Comparison of ENCODE assay signal across 19 cellular contexts in genomic region chr21:45284456-45284741, GRCh38.
"Had no signal": no experiment of that assay in that cellular context is flagged by ENCODE, and none has a peak within 500 bp of the region (broad histone marks: within the 10 kb centered on the region; RNA-seq: fewer than 3 reads in every experiment).

No MANE protein-coding gene starts in this region.

- H3K27ac ChIP-seq: breast epithelium, left lung, parathyroid adenoma, VCaP had no signal

- H3K4me1 ChIP-seq: parathyroid adenoma had no signal

- H3K36me3 Mint-ChIP-seq: activated naive CD8-positive, alpha-beta T cell treated with anti-CD3 and anti-CD28 coated beads for 36 hours had no signal

- H3K27ac Mint-ChIP-seq: activated CD4-positive, alpha-beta T cell treated with anti-CD3 and anti-CD28 coated beads, Interleukin-2, amount 10 ng/mL, durations not matched to agents 7 days and 5 days; activated CD8-positive, alpha-beta T cell treated with anti-CD3 and anti-CD28 coated beads for 36 hours; activated naive CD8-positive, alpha-beta T cell treated with anti-CD3 and anti-CD28 coated beads for 36 hours; activated T-helper 1 cell treated with anti-CD3 and anti-CD28 coated beads, Interleukin-12 subunit alpha, Interleukin-12 subunit beta, Interleukin-2, Interleukin-4 antibody, amounts not matched to agents 30 ng/mL and 10 ng/mL and 1 ng/mL, durations not matched to agents 14 hours and 24 hours and 36 hours; mesothelial cell of epicardium; stimulated activated memory B cell treated with anti-CD40 and anti-IgM and Interleukin-4, amounts not matched to agents 10 μg/mL and 1 μg/mL and 100 μg/mL, for 72 hours; T-helper 2 cell treated with Interferon-gamma antibody and Interleukin-4, amounts not matched to agents 5 μg/mL and 100 μg/mL, for 36 hours had no signal

- H3K27me3 Mint-ChIP-seq: activated CD8-positive, alpha-beta T cell treated with anti-CD3 and anti-CD28 coated beads for 36 hours; activated naive CD8-positive, alpha-beta T cell treated with anti-CD3 and anti-CD28 coated beads for 36 hours; stimulated activated memory B cell treated with anti-CD40 and anti-IgM and Interleukin-4, amounts not matched to agents 10 μg/mL and 1 μg/mL and 100 μg/mL, for 72 hours had no signal

- H3K4me3 ChIP-seq: breast epithelium, left lung had no signal

- H3K9me3 ChIP-seq: breast epithelium, left lung, SK-N-SH had no signal

- ATAC-seq: activated CD8-positive, alpha-beta T cell treated with anti-CD3 and anti-CD28 coated beads for 36 hours; left lung; naive thymus-derived CD8-positive, alpha-beta T cell; sciatic nerve; stimulated activated memory B cell treated with anti-CD40 and anti-IgM and Interleukin-4, amounts not matched to agents 10 μg/mL and 1 μg/mL and 100 μg/mL, for 72 hours had no signal

- DNase-seq: activated CD4-positive, alpha-beta T cell treated with anti-CD3 and anti-CD28 coated beads, Interleukin-2, amount 10 ng/mL, durations not matched to agents 7 days and 5 days; activated CD8-positive, alpha-beta T cell treated with anti-CD3 and anti-CD28 coated beads for 36 hours; activated naive CD8-positive, alpha-beta T cell treated with anti-CD3 and anti-CD28 coated beads for 36 hours; cortex of kidney; SHP77 treated with DMSO at 0.1 percent for 48 hours; SK-N-SH; small intestine; stimulated activated CD4-positive, alpha-beta T cell treated with anti-CD3 and anti-CD28 coated beads, Interleukin-15, amount 100 ng/mL, for 24 hours; trophoblast cell had no signal

- H3K27me3 ChIP-seq: breast epithelium, left lung had no signal

- H3K9me3 Mint-ChIP-seq: activated CD4-positive, alpha-beta T cell treated with anti-CD3 and anti-CD28 coated beads, Interleukin-2, amount 10 ng/mL, durations not matched to agents 7 days and 5 days; activated CD8-positive, alpha-beta T cell treated with anti-CD3 and anti-CD28 coated beads for 36 hours; activated naive CD8-positive, alpha-beta T cell treated with anti-CD3 and anti-CD28 coated beads for 36 hours; activated T-helper 1 cell treated with anti-CD3 and anti-CD28 coated beads, Interleukin-12 subunit alpha, Interleukin-12 subunit beta, Interleukin-2, Interleukin-4 antibody, amounts not matched to agents 30 ng/mL and 10 ng/mL and 1 ng/mL, durations not matched to agents 14 hours and 24 hours and 36 hours; mesothelial cell of epicardium; stimulated activated memory B cell treated with anti-CD40 and anti-IgM and Interleukin-4, amounts not matched to agents 10 μg/mL and 1 μg/mL and 100 μg/mL, for 72 hours; T-helper 2 cell treated with Interferon-gamma antibody and Interleukin-4, amounts not matched to agents 5 μg/mL and 100 μg/mL, for 36 hours had no signal

- H3K4me3 Mint-ChIP-seq: activated CD4-positive, alpha-beta T cell treated with anti-CD3 and anti-CD28 coated beads, Interleukin-2, amount 10 ng/mL, durations not matched to agents 7 days and 5 days; activated CD8-positive, alpha-beta T cell treated with anti-CD3 and anti-CD28 coated beads for 36 hours; activated naive CD8-positive, alpha-beta T cell treated with anti-CD3 and anti-CD28 coated beads for 36 hours; activated T-helper 1 cell treated with anti-CD3 and anti-CD28 coated beads, Interleukin-12 subunit alpha, Interleukin-12 subunit beta, Interleukin-2, Interleukin-4 antibody, amounts not matched to agents 30 ng/mL and 10 ng/mL and 1 ng/mL, durations not matched to agents 14 hours and 24 hours and 36 hours; mesothelial cell of epicardium; stimulated activated memory B cell treated with anti-CD40 and anti-IgM and Interleukin-4, amounts not matched to agents 10 μg/mL and 1 μg/mL and 100 μg/mL, for 72 hours had no signal
